Comparison of ENCODE assay signal across 1 cellular context in the genomic region with DNA sequence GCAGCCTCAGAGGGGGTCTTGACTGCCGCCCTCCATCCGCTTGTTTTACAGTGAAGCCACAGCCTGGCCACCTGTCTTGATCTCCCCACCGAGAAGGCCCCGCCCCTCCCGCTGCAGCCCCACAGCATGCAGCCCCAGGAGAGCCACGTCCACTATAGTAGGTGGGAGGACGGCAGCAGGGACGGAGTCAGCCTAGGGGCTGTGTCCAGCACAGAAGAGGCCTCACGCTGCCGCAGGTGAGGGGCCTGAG.
TF ChIP-seq lines count a peak whose summit lies in the region.

No MANE protein-coding gene starts in this region.

TF ChIP-seq in GM23338, 12 proteins besides CTCF, POLR2A, EP300 and RAD21 (continued from another document):
- no peak for TF ChIP-seq NANOG (IDR thresholded peaks at IDR 0.05; ENCODE audit: borderline replicate concordance)
